Comparison of ENCODE assay signal across 17 cellular contexts in the genomic region with DNA sequence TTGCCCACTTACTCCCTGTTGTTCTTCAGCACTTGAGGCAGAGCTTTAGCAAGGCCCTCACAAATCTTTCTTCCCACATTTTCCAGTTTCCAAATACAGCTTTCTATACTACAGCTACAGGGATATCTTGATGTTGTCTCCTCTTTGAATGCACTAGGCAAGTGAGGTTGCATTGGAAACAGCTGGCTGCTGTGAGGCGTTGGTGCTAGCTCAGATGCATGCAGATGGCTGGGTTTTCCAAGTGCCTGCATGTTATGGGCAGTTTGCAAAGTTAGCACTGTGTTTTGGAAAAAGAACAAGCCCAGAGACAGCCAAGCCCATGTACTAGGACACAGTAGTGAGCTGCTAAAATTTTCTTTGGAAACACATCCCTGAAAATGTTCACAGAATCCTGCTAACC.
DNase-seq lines count a peak whose midpoint lies in the region; ATAC-seq, FAIRE-seq and TF ChIP-seq lines count a peak whose summit lies in the region.
"Had no signal": no experiment of that assay in that cellular context is flagged by ENCODE, and none has a peak within 500 bp of the region (broad histone marks: within the 10 kb centered on the region; RNA-seq: fewer than 3 reads in every experiment).

No MANE protein-coding gene starts in this region.

- no peak for DNase-seq in activated naive CD8-positive, alpha-beta T cell treated with anti-CD3 and anti-CD28 coated beads, Interleukin-2, amount 50 U/mL, for 24 hours
- DNase-seq in activated naive CD8-positive, alpha-beta T cell treated with anti-CD3 and anti-CD28 coated beads for 36 hours: no peak
- no peak for DNase-seq in astrocyte (ENCODE audit: low read depth)
- no peak for DNase-seq in nephron progenitor cell
- DNase-seq in CD4-positive, alpha-beta T cell: no peak
- no peak for DNase-seq in Peyer's patch
- no peak for DNase-seq in NCI-H2107 (lab: John Stamatoyannopoulos, UW)
- DNase-seq: 8988T; CD8-positive, alpha-beta T cell; GF-D8; HFFc6; Karpas-422; NCI-H446 treated with DMSO at 0.1 percent for 48 hours had no signal

- no peaks in the 10 kb centered on the region for H3K27me3 ChIP-seq in astrocyte (ENCODE audit: insufficient read depth, low read length)
- no peaks in the 10 kb centered on the region for H3K27me3 ChIP-seq in CD4-positive, alpha-beta T cell (ENCODE audit: control insufficient read depth, insufficient read depth, low read length)
- H3K27me3 ChIP-seq in Peyer's patch: no peaks in the 10 kb centered on the region

- H3K9me3 ChIP-seq in astrocyte (ENCODE audit: insufficient read depth, low read depth, low read length) (no peaks in the 10 kb centered on the region), Peyer's patch (no peaks in the 10 kb centered on the region)
- no peaks in the 10 kb centered on the region for H3K9me3 ChIP-seq in CD4-positive, alpha-beta T cell (ENCODE audit: control insufficient read depth, low read length)

- no peaks in the 10 kb centered on the region for H3K4me1 ChIP-seq in astrocyte (ENCODE audit: insufficient read depth, low read length)
- no peaks in the 10 kb centered on the region for H3K4me1 ChIP-seq in Peyer's patch

- H3K79me2 ChIP-seq in astrocyte (ENCODE audit: insufficient read depth, low read length): no peaks in the 10 kb centered on the region

- no peaks in the 10 kb centered on the region for H3K9me3 Mint-ChIP-seq in activated naive CD8-positive, alpha-beta T cell treated with anti-CD3 and anti-CD28 coated beads, Interleukin-2, amount 50 U/mL, for 24 hours
- no peaks in the 10 kb centered on the region for H3K9me3 Mint-ChIP-seq in activated naive CD8-positive, alpha-beta T cell treated with anti-CD3 and anti-CD28 coated beads for 36 hours
- H3K9me3 Mint-ChIP-seq in astrocyte (ENCODE audit: unreplicated experiment) (no peaks in the 10 kb centered on the region), nephron progenitor cell (no peaks in the 10 kb centered on the region)
- no peaks in the 10 kb centered on the region for H3K9me3 Mint-ChIP-seq in CD4-positive, alpha-beta T cell
- H3K9me3 Mint-ChIP-seq: CD8-positive, alpha-beta T cell had no signal

- no peak for TF ChIP-seq CTCF in astrocyte (IDR thresholded peaks at IDR 0.05; ENCODE audit: insufficient read depth, low read depth, low read length)
- no peak for TF ChIP-seq CTCF in nephron progenitor cell (IDR thresholded peaks at IDR 0.05)
- no peak for TF ChIP-seq CTCF in CD4-positive, alpha-beta T cell (IDR thresholded peaks at IDR 0.05)
- no peak for TF ChIP-seq CTCF in Peyer's patch (IDR thresholded peaks at IDR 0.05)

- ATAC-seq in activated naive CD8-positive, alpha-beta T cell treated with anti-CD3 and anti-CD28 coated beads, Interleukin-2, amount 50 U/mL, for 24 hours: no peak
- no peak for ATAC-seq in CD4-positive, alpha-beta T cell (ENCODE audit: poor library complexity)
- ATAC-seq in GM21381 (IDR thresholded peaks at IDR 0.05; ENCODE audit: unreplicated experiment): no peak
- ATAC-seq: CD8-positive, alpha-beta T cell had no signal

- H3K4me2 ChIP-seq in astrocyte (ENCODE audit: low read length): no peak overlapping the region

- no peaks in the 10 kb centered on the region for H3K36me3 Mint-ChIP-seq in activated naive CD8-positive, alpha-beta T cell treated with anti-CD3 and anti-CD28 coated beads, Interleukin-2, amount 50 U/mL, for 24 hours (ENCODE audit: low read depth)
- H3K36me3 Mint-ChIP-seq in activated naive CD8-positive, alpha-beta T cell treated with anti-CD3 and anti-CD28 coated beads for 36 hours: no peaks in the 10 kb centered on the region
- H3K36me3 Mint-ChIP-seq in astrocyte (ENCODE audit: low read depth, unreplicated experiment) (no peaks in the 10 kb centered on the region), nephron progenitor cell (ENCODE audit: low read depth) (no peaks in the 10 kb centered on the region)
- no peaks in the 10 kb centered on the region for H3K36me3 Mint-ChIP-seq in CD4-positive, alpha-beta T cell (ENCODE audit: low read depth)
- H3K36me3 Mint-ChIP-seq: CD8-positive, alpha-beta T cell had no signal

- CTCF ChIA-PET in CD4-positive, alpha-beta T cell (lab: Charles Lee): no interaction called here

- no peak overlapping the region for H2AFZ ChIP-seq in astrocyte (ENCODE audit: low read depth, low read length)

- POLR2A ChIA-PET in CD4-positive, alpha-beta T cell (lab: Charles Lee): no interaction called here

- peak overlapping the region; percentile 33 for H3K27ac Mint-ChIP-seq in activated naive CD8-positive, alpha-beta T cell treated with anti-CD3 and anti-CD28 coated beads, Interleukin-2, amount 50 U/mL, for 24 hours
- no peak overlapping the region for H3K27ac Mint-ChIP-seq in activated naive CD8-positive, alpha-beta T cell treated with anti-CD3 and anti-CD28 coated beads for 36 hours
- H3K27ac Mint-ChIP-seq in astrocyte (ENCODE audit: unreplicated experiment): peak overlapping the region; percentile 8
- peak overlapping the region; percentile 27 for H3K27ac Mint-ChIP-seq in nephron progenitor cell
- no peak overlapping the region for H3K27ac Mint-ChIP-seq in CD4-positive, alpha-beta T cell
- H3K27ac Mint-ChIP-seq: CD8-positive, alpha-beta T cell; HFFc6 had no signal

- H3K27me3 Mint-ChIP-seq in activated naive CD8-positive, alpha-beta T cell treated with anti-CD3 and anti-CD28 coated beads, Interleukin-2, amount 50 U/mL, for 24 hours: no peaks in the 10 kb centered on the region
- no peaks in the 10 kb centered on the region for H3K27me3 Mint-ChIP-seq in activated naive CD8-positive, alpha-beta T cell treated with anti-CD3 and anti-CD28 coated beads for 36 hours
- H3K27me3 Mint-ChIP-seq in astrocyte (ENCODE audit: low read depth, unreplicated experiment) (no peaks in the 10 kb centered on the region), nephron progenitor cell (ENCODE audit: low read depth, poor library complexity) (no peaks in the 10 kb centered on the region)
- no peaks in the 10 kb centered on the region for H3K27me3 Mint-ChIP-seq in CD4-positive, alpha-beta T cell

- H3K9ac ChIP-seq in astrocyte (ENCODE audit: low read length): no peak overlapping the region

- H3K27ac ChIP-seq in astrocyte (ENCODE audit: low read depth, low read length) (no peak overlapping the region), Peyer's patch (no peak overlapping the region)
- no peak overlapping the region for H3K27ac ChIP-seq in CD4-positive, alpha-beta T cell (ENCODE audit: low read depth, low read length)
- H3K27ac ChIP-seq: RWPE1 had no signal

- TF ChIP-seq POLR2A in Peyer's patch (IDR thresholded peaks at IDR 0.05): no peak

- no peaks in the 10 kb centered on the region for H4K20me1 ChIP-seq in astrocyte (ENCODE audit: insufficient read depth, low read length)

- intact Hi-C loops in CD4-positive, alpha-beta T cell (cut with DNase I, micrococcal nuclease): no loop called here

- H3K4me3 ChIP-seq in astrocyte (ENCODE audit: insufficient read depth, low read depth, low read length) (no peak overlapping the region), Peyer's patch (no peak overlapping the region)

- H3K36me3 ChIP-seq in astrocyte (ENCODE audit: insufficient read depth, low read length) (no peaks in the 10 kb centered on the region), Peyer's patch (no peaks in the 10 kb centered on the region)

- peaks cover 23% of the 10 kb centered on the region for H3K4me1 Mint-ChIP-seq in activated naive CD8-positive, alpha-beta T cell treated with anti-CD3 and anti-CD28 coated beads, Interleukin-2, amount 50 U/mL, for 24 hours
- H3K4me1 Mint-ChIP-seq in activated naive CD8-positive, alpha-beta T cell treated with anti-CD3 and anti-CD28 coated beads for 36 hours: peaks cover 22% of the 10 kb centered on the region
- H3K4me1 Mint-ChIP-seq in astrocyte (ENCODE audit: low read depth, unreplicated experiment): peaks cover 21% of the 10 kb centered on the region
- peaks cover 5% of the 10 kb centered on the region for H3K4me1 Mint-ChIP-seq in nephron progenitor cell
- peaks cover 12% of the 10 kb centered on the region for H3K4me1 Mint-ChIP-seq in CD4-positive, alpha-beta T cell (ENCODE audit: low read depth)

- H3K4me3 Mint-ChIP-seq in activated naive CD8-positive, alpha-beta T cell treated with anti-CD3 and anti-CD28 coated beads, Interleukin-2, amount 50 U/mL, for 24 hours: no peak overlapping the region
- H3K4me3 Mint-ChIP-seq in activated naive CD8-positive, alpha-beta T cell treated with anti-CD3 and anti-CD28 coated beads for 36 hours: no peak overlapping the region
- H3K4me3 Mint-ChIP-seq in astrocyte (ENCODE audit: unreplicated experiment): no peak overlapping the region
- H3K4me3 Mint-ChIP-seq in nephron progenitor cell: no peak overlapping the region
- H3K4me3 Mint-ChIP-seq in CD4-positive, alpha-beta T cell: no peak overlapping the region
- H3K4me3 Mint-ChIP-seq: CD8-positive, alpha-beta T cell; HFFc6 had no signal

- FAIRE-seq in astrocyte (lab: Jason Lieb, UNC): no peak
- FAIRE-seq: D721Med, GM12891 had no signal

Comparison
In these comparisons a context has a peak if more than half of its experiments do, and no peak if none do; other contexts are left out.
1. H3K27ac Mint-ChIP-seq: peak in activated naive CD8-positive, alpha-beta T cell treated with anti-CD3 and anti-CD28 coated beads, Interleukin-2, amount 50 U/mL, for 24 hours (single experiment), astrocyte (single experiment) and nephron progenitor cell (single experiment); none in activated naive CD8-positive, alpha-beta T cell treated with anti-CD3 and anti-CD28 coated beads for 36 hours (single experiment) and CD4-positive, alpha-beta T cell (single experiment).